Comparison of ENCODE assay signal across 22 cellular contexts in genomic region chr12:32196250-32197198, GRCh38.
DNase-seq lines count a peak whose midpoint lies in the region; ATAC-seq, FAIRE-seq and TF ChIP-seq lines count a peak whose summit lies in the region.
"Had no signal": no experiment of that assay in that cellular context is flagged by ENCODE, and none has a peak within 500 bp of the region (broad histone marks: within the 10 kb centered on the region; RNA-seq: fewer than 3 reads in every experiment).

No MANE protein-coding gene starts in this region.

- H3K9me3 Mint-ChIP-seq in activated T-cell treated with anti-CD3 and anti-CD28 coated beads, Interleukin-2, amount 50 U/mL, for 24 hours, result peaks cover 33% of the 10 kb centered on the region
- H3K9me3 Mint-ChIP-seq in endothelial cell (ENCODE audit: unreplicated experiment), result peaks cover 5% of the 10 kb centered on the region

- peaks cover 24% of the 10 kb centered on the region for H3K36me3 Mint-ChIP-seq in activated T-cell treated with anti-CD3 and anti-CD28 coated beads, Interleukin-2, amount 50 U/mL, for 24 hours (ENCODE audit: low read depth)
- peaks cover 58% of the 10 kb centered on the region for H3K36me3 Mint-ChIP-seq in endothelial cell (ENCODE audit: low read depth, unreplicated experiment)

- H3K27me3 ChIP-seq in RWPE2 (ENCODE audit: insufficient read depth, poor library complexity, severe bottlenecking), result no peaks in the 10 kb centered on the region

- peaks cover 16% of the 10 kb centered on the region for H3K4me1 Mint-ChIP-seq in activated T-cell treated with anti-CD3 and anti-CD28 coated beads, Interleukin-2, amount 50 U/mL, for 24 hours (ENCODE audit: low read depth)
- H3K4me1 Mint-ChIP-seq in endothelial cell (ENCODE audit: unreplicated experiment), result no peaks in the 10 kb centered on the region

- no peak overlapping the region for H3K4me3 Mint-ChIP-seq in activated T-cell treated with anti-CD3 and anti-CD28 coated beads, Interleukin-2, amount 50 U/mL, for 24 hours
- peak overlapping the region; percentile 35 for H3K4me3 Mint-ChIP-seq in endothelial cell (ENCODE audit: unreplicated experiment)
- H3K4me3 Mint-ChIP-seq: CD14-positive monocyte, IgD-negative memory B cell had no signal

- in situ Hi-C loops in GM13976 (cut with MboI; ENCODE audit: low sequenced_read_pairs, unreplicated experiment), result no loop called here

- peak; percentile 26 for FAIRE-seq in GM18507 (lab: Jason Lieb, UNC)

- peak overlapping the region; percentile 66 for H3K27ac ChIP-seq in RWPE2 (ENCODE audit: poor library complexity, severe bottlenecking)

- ATAC-seq in RWPE2 (ENCODE audit: low read depth), result no peak
- ATAC-seq: Panc1, Right ventricle myocardium inferior had no signal

- peaks cover 6% of the 10 kb centered on the region for H3K9me3 ChIP-seq in RWPE2 (ENCODE audit: severe bottlenecking)

- no peak overlapping the region for H3K4me3 ChIP-seq in RWPE2 (ENCODE audit: severe bottlenecking)

- peak overlapping the region; percentile 18 for H3K27ac Mint-ChIP-seq in activated T-cell treated with anti-CD3 and anti-CD28 coated beads, Interleukin-2, amount 50 U/mL, for 24 hours
- no peak overlapping the region for H3K27ac Mint-ChIP-seq in endothelial cell (ENCODE audit: unreplicated experiment)
- H3K27ac Mint-ChIP-seq: CD14-positive monocyte, IgD-negative memory B cell had no signal

- TF ChIP-seq CTCF in RWPE2 (IDR thresholded peaks at IDR 0.05; ENCODE audit: poor library complexity, severe bottlenecking), result no peak
- no peak for TF ChIP-seq CTCF in endothelial cell (IDR thresholded peaks at IDR 0.05; ENCODE audit: unreplicated experiment)
- TF ChIP-seq CTCF in GM13976 (IDR thresholded peaks at IDR 0.05; ENCODE audit: borderline replicate concordance, control extremely low read depth, extremely low read depth, insufficient read depth, missing control alignments), result no peak

- no peak for DNase-seq in activated T-cell treated with anti-CD3 and anti-CD28 coated beads, Interleukin-2, amount 50 U/mL, for 24 hours
- no peak for DNase-seq in activated T-cell treated with anti-CD3 and anti-CD28 coated beads, Interleukin-2, amount 50 U/mL, for 48 hours
- DNase-seq in GM18507 (ENCODE audit: extremely low spot score, insufficient read length, low read depth) (no peak), RWPE2 (ENCODE audit: low spot score) (no peak), endothelial cell (ENCODE audit: low spot score) (no peak), GM13976 (ENCODE audit: low spot score) (no peak), HUDEP-2 (lab: John Stamatoyannopoulos, UW; ENCODE audit: unreplicated experiment in 76 of 76) (no peak)
- no peak for DNase-seq in NK-92 treated with Interleukin-12 subunit alpha and Interleukin-12 subunit beta, amount 100 ng/mL, for 24 hours (lab: John Stamatoyannopoulos, UW)
- DNase-seq: ACHN, AML-193, COR-L47, GF-D8, GOT3, NCI-H1105 treated with DMSO at 0.1 percent for 48 hours, NCI-H1694 treated with DMSO at 0.1 percent for 48 hours, NCI-H2107, NCI-H2227 treated with DMSO at 0.1 percent for 48 hours, NCI-H524 had no signal

- H3K36me3 ChIP-seq in RWPE2 (ENCODE audit: low read depth), result no peaks in the 10 kb centered on the region

- H3K27me3 Mint-ChIP-seq in activated T-cell treated with anti-CD3 and anti-CD28 coated beads, Interleukin-2, amount 50 U/mL, for 24 hours, result no peaks in the 10 kb centered on the region
- H3K27me3 Mint-ChIP-seq in endothelial cell (ENCODE audit: unreplicated experiment), result no peaks in the 10 kb centered on the region
- H3K27me3 Mint-ChIP-seq: IgD-negative memory B cell had no signal

- peaks cover 20% of the 10 kb centered on the region for H3K4me1 ChIP-seq in RWPE2 (ENCODE audit: insufficient read depth, poor library complexity, severe bottlenecking)
